1 cellular context compared by ENCODE assay signal in the genomic region with DNA sequence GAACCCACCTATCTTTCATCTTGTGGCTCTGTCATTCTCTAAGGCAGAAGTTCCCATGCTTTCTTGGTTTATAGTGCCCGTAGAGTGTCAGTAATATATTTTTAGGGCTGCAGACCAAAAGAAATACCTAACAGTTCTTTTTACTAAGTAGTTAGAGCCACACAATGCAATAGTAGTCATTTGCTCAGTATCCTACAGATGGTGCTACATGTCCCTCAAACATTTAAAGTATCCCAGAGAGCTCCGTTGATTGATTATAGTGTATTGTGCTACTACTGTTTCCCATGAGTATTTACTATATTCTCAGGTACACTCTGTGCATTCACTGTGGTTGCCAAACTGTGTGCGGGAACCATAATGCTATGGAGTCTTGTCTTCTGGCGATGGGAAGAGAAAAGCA.
TF ChIP-seq lines count a peak whose summit lies in the region.

No MANE protein-coding gene starts in this region.

TF ChIP-seq in GM23338, 12 proteins besides CTCF, POLR2A, EP300 and RAD21:
- TF ChIP-seq STAT1 (IDR thresholded peaks at IDR 0.05; ENCODE audit: unreplicated experiment) (no peak), REST (IDR thresholded peaks at IDR 0.05; ENCODE audit: unreplicated experiment) (no peak), EZH2phosphoT487 (IDR thresholded peaks at IDR 0.05; ENCODE audit: unreplicated experiment) (no peak), ZNF331 (CRISPR knock-in tag; IDR thresholded peaks at IDR 0.05; ENCODE audit: low read depth) (no peak), JUNB (IDR thresholded peaks at IDR 0.05; ENCODE audit: unreplicated experiment) (no peak), ZNF114 (CRISPR knock-in tag; IDR thresholded peaks at IDR 0.05) (no peak), NANOG (IDR thresholded peaks at IDR 0.05; ENCODE audit: borderline replicate concordance) (no peak), POLR2AphosphoS5 (IDR thresholded peaks at IDR 0.05; ENCODE audit: low read depth) (no peak), CREB1 (CRISPR knock-in tag; IDR thresholded peaks at IDR 0.05; ENCODE audit: low read depth) (no peak), EZH2 (IDR thresholded peaks at IDR 0.05; ENCODE audit: low read depth, unreplicated experiment) (no peak)
- TF ChIP-seq, protein P1, sequence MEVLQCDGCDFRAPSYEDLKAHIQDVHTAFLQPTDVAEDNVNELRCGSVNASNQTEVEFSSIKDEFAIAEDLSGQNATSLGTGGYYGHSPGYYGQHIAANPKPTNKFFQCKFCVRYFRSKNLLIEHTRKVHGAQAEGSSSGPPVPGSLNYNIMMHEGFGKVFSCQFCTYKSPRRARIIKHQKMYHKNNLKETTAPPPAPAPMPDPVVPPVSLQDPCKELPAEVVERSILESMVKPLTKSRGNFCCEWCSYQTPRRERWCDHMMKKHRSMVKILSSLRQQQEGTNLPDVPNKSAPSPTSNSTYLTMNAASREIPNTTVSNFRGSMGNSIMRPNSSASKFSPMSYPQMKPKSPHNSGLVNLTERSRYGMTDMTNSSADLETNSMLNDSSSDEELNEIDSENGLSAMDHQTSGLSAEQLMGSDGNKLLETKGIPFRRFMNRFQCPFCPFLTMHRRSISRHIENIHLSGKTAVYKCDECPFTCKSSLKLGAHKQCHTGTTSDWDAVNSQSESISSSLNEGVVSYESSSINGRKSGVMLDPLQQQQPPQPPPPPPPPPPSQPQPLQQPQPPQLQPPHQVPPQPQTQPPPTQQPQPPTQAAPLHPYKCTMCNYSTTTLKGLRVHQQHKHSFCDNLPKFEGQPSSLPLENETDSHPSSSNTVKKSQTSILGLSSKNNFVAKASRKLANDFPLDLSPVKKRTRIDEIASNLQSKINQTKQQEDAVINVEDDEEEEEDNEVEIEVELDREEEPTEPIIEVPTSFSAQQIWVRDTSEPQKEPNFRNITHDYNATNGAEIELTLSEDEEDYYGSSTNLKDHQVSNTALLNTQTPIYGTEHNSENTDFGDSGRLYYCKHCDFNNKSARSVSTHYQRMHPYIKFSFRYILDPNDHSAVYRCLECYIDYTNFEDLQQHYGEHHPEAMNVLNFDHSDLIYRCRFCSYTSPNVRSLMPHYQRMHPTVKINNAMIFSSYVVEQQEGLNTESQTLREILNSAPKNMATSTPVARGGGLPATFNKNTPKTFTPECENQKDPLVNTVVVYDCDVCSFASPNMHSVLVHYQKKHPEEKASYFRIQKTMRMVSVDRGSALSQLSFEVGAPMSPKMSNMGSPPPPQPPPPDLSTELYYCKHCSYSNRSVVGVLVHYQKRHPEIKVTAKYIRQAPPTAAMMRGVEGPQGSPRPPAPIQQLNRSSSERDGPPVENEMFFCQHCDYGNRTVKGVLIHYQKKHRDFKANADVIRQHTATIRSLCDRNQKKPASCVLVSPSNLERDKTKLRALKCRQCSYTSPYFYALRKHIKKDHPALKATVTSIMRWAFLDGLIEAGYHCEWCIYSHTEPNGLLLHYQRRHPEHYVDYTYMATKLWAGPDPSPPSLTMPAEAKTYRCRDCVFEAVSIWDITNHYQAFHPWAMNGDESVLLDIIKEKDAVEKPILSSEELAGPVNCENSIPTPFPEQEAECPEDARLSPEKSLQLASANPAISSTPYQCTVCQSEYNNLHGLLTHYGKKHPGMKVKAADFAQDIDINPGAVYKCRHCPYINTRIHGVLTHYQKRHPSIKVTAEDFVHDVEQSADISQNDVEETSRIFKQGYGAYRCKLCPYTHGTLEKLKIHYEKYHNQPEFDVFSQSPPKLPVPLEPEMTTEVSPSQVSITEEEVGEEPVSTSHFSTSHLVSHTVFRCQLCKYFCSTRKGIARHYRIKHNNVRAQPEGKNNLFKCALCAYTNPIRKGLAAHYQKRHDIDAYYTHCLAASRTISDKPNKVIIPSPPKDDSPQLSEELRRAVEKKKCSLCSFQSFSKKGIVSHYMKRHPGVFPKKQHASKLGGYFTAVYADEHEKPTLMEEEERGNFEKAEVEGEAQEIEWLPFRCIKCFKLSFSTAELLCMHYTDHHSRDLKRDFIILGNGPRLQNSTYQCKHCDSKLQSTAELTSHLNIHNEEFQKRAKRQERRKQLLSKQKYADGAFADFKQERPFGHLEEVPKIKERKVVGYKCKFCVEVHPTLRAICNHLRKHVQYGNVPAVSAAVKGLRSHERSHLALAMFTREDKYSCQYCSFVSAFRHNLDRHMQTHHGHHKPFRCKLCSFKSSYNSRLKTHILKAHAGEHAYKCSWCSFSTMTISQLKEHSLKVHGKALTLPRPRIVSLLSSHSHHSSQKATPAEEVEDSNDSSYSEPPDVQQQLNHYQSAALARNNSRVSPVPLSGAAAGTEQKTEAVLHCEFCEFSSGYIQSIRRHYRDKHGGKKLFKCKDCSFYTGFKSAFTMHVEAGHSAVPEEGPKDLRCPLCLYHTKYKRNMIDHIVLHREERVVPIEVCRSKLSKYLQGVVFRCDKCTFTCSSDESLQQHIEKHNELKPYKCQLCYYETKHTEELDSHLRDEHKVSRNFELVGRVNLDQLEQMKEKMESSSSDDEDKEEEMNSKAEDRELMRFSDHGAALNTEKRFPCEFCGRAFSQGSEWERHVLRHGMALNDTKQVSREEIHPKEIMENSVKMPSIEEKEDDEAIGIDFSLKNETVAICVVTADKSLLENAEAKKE (CRISPR knock-in tag; IDR thresholded peaks at IDR 0.05) = no peak
- TF ChIP-seq, protein P2, sequence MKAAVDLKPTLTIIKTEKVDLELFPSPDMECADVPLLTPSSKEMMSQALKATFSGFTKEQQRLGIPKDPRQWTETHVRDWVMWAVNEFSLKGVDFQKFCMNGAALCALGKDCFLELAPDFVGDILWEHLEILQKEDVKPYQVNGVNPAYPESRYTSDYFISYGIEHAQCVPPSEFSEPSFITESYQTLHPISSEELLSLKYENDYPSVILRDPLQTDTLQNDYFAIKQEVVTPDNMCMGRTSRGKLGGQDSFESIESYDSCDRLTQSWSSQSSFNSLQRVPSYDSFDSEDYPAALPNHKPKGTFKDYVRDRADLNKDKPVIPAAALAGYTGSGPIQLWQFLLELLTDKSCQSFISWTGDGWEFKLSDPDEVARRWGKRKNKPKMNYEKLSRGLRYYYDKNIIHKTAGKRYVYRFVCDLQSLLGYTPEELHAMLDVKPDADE (IDR thresholded peaks at IDR 0.05) = no peak
